8 cellular contexts compared by ENCODE assay signal in genomic region chr2:12177052-12177994, GRCh38.
A peak's percentile ranks its signal among the peaks of the same experiment; 100 is the strongest.
DNase-seq lines count a peak whose midpoint lies in the region; ATAC-seq and TF ChIP-seq lines count a peak whose summit lies in the region.

No MANE protein-coding gene starts in this region.

- H3F3A ChIP-seq in PC-9 (ENCODE audit: insufficient read depth, low read depth) = peaks cover 26% of the 10 kb centered on the region

- BruUV-seq in PC-9 (replicated peaks; lab: Mats Ljungman, UMichigan) = no TSS peak

- peak overlapping the region; percentile 52 for H3K27ac ChIP-seq in CD8-positive, alpha-beta memory T cell (ENCODE audit: low read depth, low read length)
- H3K27ac ChIP-seq in PC-9 (peak overlapping the region; percentile 50), esophagus squamous epithelium (peak overlapping the region in 2 of 4 donors; percentile 31 to 52)

- H3K4me1 ChIP-seq in CD8-positive, alpha-beta memory T cell (ENCODE audit: insufficient read depth, low read length) = peaks cover 30% of the 10 kb centered on the region
- peaks cover 30% of the 10 kb centered on the region for H3K4me1 ChIP-seq in PC-9 (replicated peaks; ENCODE audit: insufficient read depth)
- H3K4me1 ChIP-seq in mucosa of descending colon (ENCODE audit: low read depth) = no peaks in the 10 kb centered on the region
- H3K4me1 ChIP-seq in esophagus squamous epithelium = peaks cover 7 to 22% (median 17%) of the 10 kb centered on the region in 3 donors

- no peaks in the 10 kb centered on the region for H3K9me3 ChIP-seq in CD8-positive, alpha-beta memory T cell (ENCODE audit: low read length)
- H3K9me3 ChIP-seq in PC-9 (ENCODE audit: insufficient read depth, low read depth) = no peaks in the 10 kb centered on the region
- no peaks in the 10 kb centered on the region for H3K9me3 ChIP-seq in mucosa of descending colon
- no peaks in the 10 kb centered on the region for H3K9me3 ChIP-seq in esophagus squamous epithelium

- intact Hi-C loops in PC-9 (cut with micrococcal nuclease; ENCODE audit: unreplicated experiment) (loop anchor here (1.0 to 10.0 kb wide), 5 partner anchors 45 to 539 kb away; partner anchors contain the start of gene TRIB2), mucosa of descending colon (cut with DNase I, micrococcal nuclease) (no loop called here), esophagus squamous epithelium (cut with DNase I) (no loop called here)

- H3K27me3 Mint-ChIP-seq in CD8-positive, alpha-beta memory T cell = peaks cover 0 to under 1% of the 10 kb centered on the region in 2 donors
- peaks cover 13% of the 10 kb centered on the region for H3K27me3 Mint-ChIP-seq in central memory CD8-positive, alpha-beta T cell

- H3K4me3 Mint-ChIP-seq in CD8-positive, alpha-beta memory T cell = peak overlapping the region in 6 of 7 donors; percentile 9 to 73 (median 37)
- no peak overlapping the region for H3K4me3 Mint-ChIP-seq in central memory CD8-positive, alpha-beta T cell

- CTCF ChIA-PET in CD8-positive, alpha-beta memory T cell (lab: Charles Lee) = interaction anchor here (0.8 kb wide), 1 partner anchor 8 kb away, joined by 3 read pairs; no protein-coding TSS in a partner anchor
- CTCF ChIA-PET in PC-9 (lab: Charles Lee) = interaction anchor here (0.7 to 1.3 kb wide), 2 partner anchors 314 to 416 kb away, joined by 3 to 5 read pairs; no protein-coding TSS in a partner anchor

- no peak overlapping the region; the same call in 1 of the 2 replicates for H2AFZ ChIP-seq in PC-9

- H3K36me3 ChIP-seq in CD8-positive, alpha-beta memory T cell (ENCODE audit: insufficient read depth, low read length) = no peaks in the 10 kb centered on the region
- H3K36me3 ChIP-seq in PC-9 (ENCODE audit: low read depth) (no peaks in the 10 kb centered on the region), mucosa of descending colon (ENCODE audit: low read depth) (no peaks in the 10 kb centered on the region), esophagus squamous epithelium (no peaks in the 10 kb centered on the region)

- peak overlapping the region in 3 of 8 donors; percentile 42 to 76 (median 67) for H3K27ac Mint-ChIP-seq in CD8-positive, alpha-beta memory T cell
- no peak overlapping the region for H3K27ac Mint-ChIP-seq in central memory CD8-positive, alpha-beta T cell (ENCODE audit: low read depth)

- no peak for TF ChIP-seq POLR2A in esophagus squamous epithelium (IDR thresholded peaks at IDR 0.05)

- WGBS in esophagus squamous epithelium, 2 donors = 11 to 20% methylated on average over 8 to 9 of the region's 9 CpGs

- TF ChIP-seq CTCF in PC-9 (conservative IDR thresholded peaks at IDR 0.05) (no peak), mucosa of descending colon (IDR thresholded peaks at IDR 0.05) (no peak), esophagus squamous epithelium (IDR thresholded peaks at IDR 0.05) (no peak)

- peaks cover 22 to 42% (median 27%) of the 10 kb centered on the region in 3 donors for H3K4me1 Mint-ChIP-seq in CD8-positive, alpha-beta memory T cell
- peaks cover 24% of the 10 kb centered on the region for H3K4me1 Mint-ChIP-seq in central memory CD8-positive, alpha-beta T cell

- POLR2A ChIA-PET in CD8-positive, alpha-beta memory T cell (lab: Charles Lee) = no interaction called here
- POLR2A ChIA-PET in PC-9 (lab: Charles Lee; ENCODE audit: unreplicated experiment) = interaction anchor here (0.7 kb wide), 1 partner anchor 379 kb away, joined by 6 read pairs; no protein-coding TSS in a partner anchor

- H3K79me2 ChIP-seq in PC-9 (ENCODE audit: low read depth) = no peaks in the 10 kb centered on the region

- no peaks in the 10 kb centered on the region for H3K27me3 ChIP-seq in CD8-positive, alpha-beta memory T cell (ENCODE audit: insufficient read depth, low read length, poor library complexity, severe bottlenecking)
- no peaks in the 10 kb centered on the region for H3K27me3 ChIP-seq in PC-9 (ENCODE audit: insufficient read depth, low read depth)
- H3K27me3 ChIP-seq in esophagus squamous epithelium = no peaks in the 10 kb centered on the region

- H3K9me2 ChIP-seq in PC-9 (ENCODE audit: insufficient read depth) = no peaks in the 10 kb centered on the region

- H3K4me2 ChIP-seq in PC-9 = peak overlapping the region; percentile 51

- no peaks in the 10 kb centered on the region for H4K20me1 ChIP-seq in PC-9 (ENCODE audit: insufficient read depth)

- H3K9me3 Mint-ChIP-seq in CD8-positive, alpha-beta memory T cell = no peaks in the 10 kb centered on the region
- H3K9me3 Mint-ChIP-seq in central memory CD8-positive, alpha-beta T cell = no peaks in the 10 kb centered on the region

- H3K36me3 Mint-ChIP-seq in CD8-positive, alpha-beta memory T cell = no peaks in the 10 kb centered on the region
- no peaks in the 10 kb centered on the region for H3K36me3 Mint-ChIP-seq in central memory CD8-positive, alpha-beta T cell (ENCODE audit: insufficient read depth)

- ATAC-seq in GM19035 (IDR thresholded peaks at IDR 0.05; ENCODE audit: unreplicated experiment) (peak; percentile 78), HG03095 (IDR thresholded peaks at IDR 0.05; ENCODE audit: unreplicated experiment) (peak; percentile 90), mucosa of descending colon (peak; percentile 67)
- ATAC-seq in central memory CD8-positive, alpha-beta T cell (replicated peaks; ENCODE audit: extremely low read depth, poor library complexity, severe bottlenecking) = peak; percentile 58

- peak overlapping the region; percentile 27 for H3K4me3 ChIP-seq in CD8-positive, alpha-beta memory T cell (ENCODE audit: low read length)
- H3K4me3 ChIP-seq in PC-9 (no peak overlapping the region), mucosa of descending colon (no peak overlapping the region), esophagus squamous epithelium (no peak overlapping the region)

- DNase-seq in CD8-positive, alpha-beta memory T cell = peak in 1 of 5 donors; percentile 20
- DNase-seq in PC-9 (peak; percentile 78 to 95), mucosa of descending colon (peak in 1 of 3 donors; percentile 26), esophagus squamous epithelium (lab: John Stamatoyannopoulos, UW) (no peak), HuH-7 (ENCODE audit: low spot score) (no peak)
- DNase-seq in central memory CD8-positive, alpha-beta T cell (ENCODE audit: low spot score in 2 of 2) = no peak

Comparison
In these comparisons a context has a peak if more than half of its experiments do, and no peak if none do; other contexts are left out.
1. DNase-seq: peak in PC-9 (2 of 2); none in central memory CD8-positive, alpha-beta T cell (0 of 2), esophagus squamous epithelium (single experiment) and HuH-7 (single experiment).
2. Peak in every context shown above with its lines, with median percentiles within 50 percentile points of each other: ATAC-seq.